14 cellular contexts compared by ENCODE assay signal in genomic region chr2:47015730-47016129, GRCh38.
DNase-seq lines count a peak whose midpoint lies in the region; ATAC-seq and TF ChIP-seq lines count a peak whose summit lies in the region.
"Had no signal": no experiment of that assay in that cellular context is flagged by ENCODE, and none has a peak within 500 bp of the region (broad histone marks: within the 10 kb centered on the region; RNA-seq: fewer than 3 reads in every experiment).

No MANE protein-coding gene starts in this region.

- peaks cover 16 to 34% of the 10 kb centered on the region in 2 donors for H3K4me1 ChIP-seq in ascending aorta
- H3K4me1 ChIP-seq in muscle layer of colon (ENCODE audit: insufficient read depth, low read length) = peaks cover 69% of the 10 kb centered on the region

- H3K4me3 ChIP-seq in ascending aorta (no peak overlapping the region), muscle layer of colon (ENCODE audit: low read depth in 1 of 2, low read length in 2 of 2) (peak overlapping the region in 1 of 2 donors; percentile 34)
- H3K4me3 ChIP-seq: K562, skin epidermis had no signal

- H3K9me3 ChIP-seq in ascending aorta = no peaks in the 10 kb centered on the region
- H3K9me3 ChIP-seq in muscle layer of colon (ENCODE audit: low read length) = no peaks in the 10 kb centered on the region

- no peak for TF ChIP-seq CTCF in activated CD8-positive, alpha-beta T cell treated with anti-CD3 and anti-CD28 coated beads for 36 hours (IDR thresholded peaks at IDR 0.05)
- no peak for TF ChIP-seq CTCF in ascending aorta (IDR thresholded peaks at IDR 0.05)

- H3K27ac Mint-ChIP-seq in activated CD8-positive, alpha-beta T cell treated with anti-CD3 and anti-CD28 coated beads for 36 hours = peak overlapping the region; percentile 36
- H3K27ac Mint-ChIP-seq in activated CD8-positive, alpha-beta T cell treated with anti-CD3 and anti-CD28 coated beads, Interleukin-2, amount 10 ng/mL, durations not matched to agents 7 days and 5 days = no peak overlapping the region
- H3K27ac Mint-ChIP-seq: activated CD4-positive, alpha-beta memory T cell treated with anti-CD3 and anti-CD28 coated beads for 36 hours had no signal

- no peak overlapping the region for H3K4me3 Mint-ChIP-seq in activated CD8-positive, alpha-beta T cell treated with anti-CD3 and anti-CD28 coated beads for 36 hours
- H3K4me3 Mint-ChIP-seq in activated CD8-positive, alpha-beta T cell treated with anti-CD3 and anti-CD28 coated beads, Interleukin-2, amount 10 ng/mL, durations not matched to agents 7 days and 5 days = no peak overlapping the region
- H3K4me3 Mint-ChIP-seq: activated CD4-positive, alpha-beta memory T cell treated with anti-CD3 and anti-CD28 coated beads for 36 hours; natural killer cell had no signal

- no peaks in the 10 kb centered on the region for H3K9me3 Mint-ChIP-seq in activated CD8-positive, alpha-beta T cell treated with anti-CD3 and anti-CD28 coated beads for 36 hours
- H3K9me3 Mint-ChIP-seq in activated CD8-positive, alpha-beta T cell treated with anti-CD3 and anti-CD28 coated beads, Interleukin-2, amount 10 ng/mL, durations not matched to agents 7 days and 5 days (ENCODE audit: insufficient read depth) = no peaks in the 10 kb centered on the region
- H3K9me3 Mint-ChIP-seq: activated CD4-positive, alpha-beta memory T cell treated with anti-CD3 and anti-CD28 coated beads for 36 hours; natural killer cell had no signal

- intact Hi-C loops in activated CD8-positive, alpha-beta T cell treated with anti-CD3 and anti-CD28 coated beads for 36 hours (cut with micrococcal nuclease) = no loop called here
- intact Hi-C loops in ascending aorta (cut with DNase I) = no loop called here

- no peak for ATAC-seq in activated CD8-positive, alpha-beta T cell treated with anti-CD3 and anti-CD28 coated beads for 36 hours
- ATAC-seq in activated CD8-positive, alpha-beta T cell treated with anti-CD3 and anti-CD28 coated beads, Interleukin-2, amount 10 ng/mL, durations not matched to agents 7 days and 5 days = no peak
- no peak for ATAC-seq in GM19397 (IDR thresholded peaks at IDR 0.05; ENCODE audit: unreplicated experiment)
- ATAC-seq: natural killer cell had no signal

- H3K27me3 ChIP-seq in ascending aorta = no peaks in the 10 kb centered on the region
- H3K27me3 ChIP-seq in muscle layer of colon (ENCODE audit: control insufficient read depth in 1 of 2, insufficient read depth in 2 of 2, low read length in 2 of 2) = no peaks in the 10 kb centered on the region

- H3K27ac ChIP-seq in ascending aorta (peak overlapping the region; percentile 49 to 71), muscle layer of colon (ENCODE audit: low read depth, low read length) (peak overlapping the region; percentile 81), temporal lobe (ENCODE audit: low read depth, low read length) (peak overlapping the region; percentile 90)

- POLR2A ChIA-PET in activated CD8-positive, alpha-beta T cell treated with anti-CD3 and anti-CD28 coated beads for 36 hours (lab: Charles Lee) = no interaction called here
- POLR2A ChIA-PET in activated CD8-positive, alpha-beta T cell treated with anti-CD3 and anti-CD28 coated beads, Interleukin-2, amount 10 ng/mL, durations not matched to agents 7 days and 5 days (lab: Charles Lee) = no interaction called here

- H3K4me1 Mint-ChIP-seq in activated CD8-positive, alpha-beta T cell treated with anti-CD3 and anti-CD28 coated beads for 36 hours (ENCODE audit: low read depth) = no peaks in the 10 kb centered on the region
- no peaks in the 10 kb centered on the region for H3K4me1 Mint-ChIP-seq in activated CD8-positive, alpha-beta T cell treated with anti-CD3 and anti-CD28 coated beads, Interleukin-2, amount 10 ng/mL, durations not matched to agents 7 days and 5 days (ENCODE audit: low read depth)

- H3K9ac ChIP-seq in muscle layer of colon (ENCODE audit: low read length) = no peak overlapping the region

- CTCF ChIA-PET in activated CD8-positive, alpha-beta T cell treated with anti-CD3 and anti-CD28 coated beads for 36 hours (lab: Charles Lee) = no interaction called here
- CTCF ChIA-PET in activated CD8-positive, alpha-beta T cell treated with anti-CD3 and anti-CD28 coated beads, Interleukin-2, amount 10 ng/mL, durations not matched to agents 7 days and 5 days (lab: Charles Lee) = interaction anchor here (0.7 to 0.9 kb wide), 2 partner anchors 27 to 307 kb away, joined by 3 read pairs; no protein-coding TSS in a partner anchor

- H3K36me3 Mint-ChIP-seq in activated CD8-positive, alpha-beta T cell treated with anti-CD3 and anti-CD28 coated beads for 36 hours (ENCODE audit: low read depth) = peaks cover 24% of the 10 kb centered on the region
- peaks cover 37% of the 10 kb centered on the region for H3K36me3 Mint-ChIP-seq in activated CD8-positive, alpha-beta T cell treated with anti-CD3 and anti-CD28 coated beads, Interleukin-2, amount 10 ng/mL, durations not matched to agents 7 days and 5 days (ENCODE audit: low read depth)
- H3K36me3 Mint-ChIP-seq: natural killer cell had no signal

- H3K27me3 Mint-ChIP-seq in activated CD8-positive, alpha-beta T cell treated with anti-CD3 and anti-CD28 coated beads for 36 hours = no peaks in the 10 kb centered on the region
- no peaks in the 10 kb centered on the region for H3K27me3 Mint-ChIP-seq in activated CD8-positive, alpha-beta T cell treated with anti-CD3 and anti-CD28 coated beads, Interleukin-2, amount 10 ng/mL, durations not matched to agents 7 days and 5 days (ENCODE audit: low read depth)
- H3K27me3 Mint-ChIP-seq: activated CD4-positive, alpha-beta memory T cell treated with anti-CD3 and anti-CD28 coated beads for 36 hours had no signal

- peaks cover 22 to 53% of the 10 kb centered on the region in 2 donors for H3K36me3 ChIP-seq in ascending aorta
- peaks cover 15% of the 10 kb centered on the region for H3K36me3 ChIP-seq in muscle layer of colon (ENCODE audit: insufficient read depth, low read length)

- no peak for DNase-seq in activated CD8-positive, alpha-beta T cell treated with anti-CD3 and anti-CD28 coated beads for 36 hours
- DNase-seq in activated CD8-positive, alpha-beta T cell treated with anti-CD3 and anti-CD28 coated beads, Interleukin-2, amount 10 ng/mL, durations not matched to agents 7 days and 5 days = no peak
- DNase-seq in ascending aorta (ENCODE audit: low spot score in 2 of 2) = no peak
- no peak for DNase-seq in NCI-H1092 treated with DMSO at 0.1 percent for 48 hours (lab: John Stamatoyannopoulos, UW)
- DNase-seq in cerebellum (ENCODE audit: low spot score) = no peak
- DNase-seq: activated CD4-positive, alpha-beta memory T cell treated with anti-CD3 and anti-CD28 coated beads for 36 hours; activated gamma-delta T cell treated with Interleukin-2 at 50 U/mL for 16 hours; natural killer cell; NCI-H1417 treated with DMSO at 0.1 percent for 48 hours had no signal
